In the genomic region with DNA sequence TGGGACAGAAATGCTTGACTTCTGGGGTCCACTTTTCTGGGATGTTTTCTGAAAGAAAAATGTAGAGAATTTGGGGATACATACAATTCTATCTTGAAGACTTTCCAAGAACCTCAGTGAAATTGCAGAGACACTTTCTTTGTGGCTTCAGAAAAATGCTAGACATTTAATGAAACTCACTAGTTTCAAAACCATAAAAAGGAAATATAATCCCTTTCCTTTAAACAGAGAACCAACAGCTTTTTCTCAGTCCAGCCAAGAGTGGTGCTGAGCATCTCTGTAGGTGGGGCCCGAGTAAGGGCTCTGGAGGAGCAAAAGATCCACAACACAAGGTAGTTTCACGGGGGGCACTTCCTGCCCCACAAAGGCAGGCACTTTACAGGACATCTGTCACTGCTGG, we compare ENCODE assay signal across 1 cellular context.
TF ChIP-seq lines count a peak whose summit lies in the region.

No MANE protein-coding gene starts in this region.

TF ChIP-seq in SK-N-SH, 30 proteins besides CTCF, POLR2A, EP300 and RAD21 (continued from another document):
- TF ChIP-seq, protein P1, sequence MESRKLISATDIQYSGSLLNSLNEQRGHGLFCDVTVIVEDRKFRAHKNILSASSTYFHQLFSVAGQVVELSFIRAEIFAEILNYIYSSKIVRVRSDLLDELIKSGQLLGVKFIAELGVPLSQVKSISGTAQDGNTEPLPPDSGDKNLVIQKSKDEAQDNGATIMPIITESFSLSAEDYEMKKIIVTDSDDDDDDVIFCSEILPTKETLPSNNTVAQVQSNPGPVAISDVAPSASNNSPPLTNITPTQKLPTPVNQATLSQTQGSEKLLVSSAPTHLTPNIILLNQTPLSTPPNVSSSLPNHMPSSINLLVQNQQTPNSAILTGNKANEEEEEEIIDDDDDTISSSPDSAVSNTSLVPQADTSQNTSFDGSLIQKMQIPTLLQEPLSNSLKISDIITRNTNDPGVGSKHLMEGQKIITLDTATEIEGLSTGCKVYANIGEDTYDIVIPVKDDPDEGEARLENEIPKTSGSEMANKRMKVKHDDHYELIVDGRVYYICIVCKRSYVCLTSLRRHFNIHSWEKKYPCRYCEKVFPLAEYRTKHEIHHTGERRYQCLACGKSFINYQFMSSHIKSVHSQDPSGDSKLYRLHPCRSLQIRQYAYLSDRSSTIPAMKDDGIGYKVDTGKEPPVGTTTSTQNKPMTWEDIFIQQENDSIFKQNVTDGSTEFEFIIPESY (IDR thresholded peaks at IDR 0.05; ENCODE audit: borderline replicate concordance, low read depth): no peak
- no peak for TF ChIP-seq MXI1 (IDR thresholded peaks at IDR 0.05; ENCODE audit: low read depth, low read length)
- no peak for TF ChIP-seq MEF2A (IDR thresholded peaks at IDR 0.05; ENCODE audit: borderline replicate concordance, low read depth)
TF ChIP-seq in SK-N-SH: peak in this region for 0.
